In the genomic region with DNA sequence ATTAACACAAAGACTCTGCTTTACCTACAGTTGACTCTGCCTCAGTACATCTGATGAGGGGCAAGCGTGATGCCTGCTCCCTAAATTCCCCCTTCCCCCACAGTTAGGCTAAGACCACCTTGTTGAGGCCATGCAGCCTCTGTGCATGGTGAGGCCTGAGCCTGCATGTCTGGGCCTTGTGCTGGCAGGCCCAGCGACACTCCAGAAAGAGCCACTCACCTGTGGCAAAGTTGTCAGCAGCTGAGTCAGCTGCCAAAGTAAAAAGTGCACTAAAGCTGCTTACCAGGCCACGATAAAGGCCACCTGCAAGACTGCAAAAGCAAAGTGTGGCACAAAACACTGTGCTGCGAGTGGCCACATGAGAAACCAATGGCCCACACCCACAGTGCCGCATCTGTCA, we compare ENCODE assay signal across 1 cellular context.
TF ChIP-seq lines count a peak whose summit lies in the region.

No MANE protein-coding gene starts in this region.

TF ChIP-seq in H1, 55 proteins besides CTCF, POLR2A, EP300 and RAD21:
- TF ChIP-seq BRCA1 (IDR thresholded peaks at IDR 0.05; ENCODE audit: low read depth, low read length) (no peak), TCF12 (IDR thresholded peaks at IDR 0.05; ENCODE audit: low read depth, low read length) (no peak), CHD1 (IDR thresholded peaks at IDR 0.05; ENCODE audit: low read depth, low read length) (no peak), SUZ12 (IDR thresholded peaks at IDR 0.05; ENCODE audit: low read length) (no peak), GTF2F1 (IDR thresholded peaks at IDR 0.05; ENCODE audit: borderline replicate concordance, low read depth, low read length) (no peak), SP4 (IDR thresholded peaks at IDR 0.05; ENCODE audit: low read length) (no peak), BACH1 (IDR thresholded peaks at IDR 0.05; ENCODE audit: low read length) (no peak), CTBP2 (IDR thresholded peaks at IDR 0.05; ENCODE audit: borderline replicate concordance, insufficient read depth, insufficient read length, low read length) (no peak), ASH2L (IDR thresholded peaks at IDR 0.05; ENCODE audit: low read length) (no peak), TBP (IDR thresholded peaks at IDR 0.05; ENCODE audit: low read depth, low read length) (no peak), RXRA (IDR thresholded peaks at IDR 0.05; ENCODE audit: insufficient read depth, low read depth, low read length) (no peak), ZNF274 (IDR thresholded peaks at IDR 0.05; ENCODE audit: borderline replicate concordance, extremely low read depth, low read length) (no peak), SAP30 (IDR thresholded peaks at IDR 0.05; ENCODE audit: insufficient read depth, insufficient replicate concordance, low read length) (no peak), TAF1 (IDR thresholded peaks at IDR 0.05; ENCODE audit: low read depth, low read length) (no peak), SP2 (IDR thresholded peaks at IDR 0.05; ENCODE audit: low read length) (no peak), JUN (IDR thresholded peaks at IDR 0.05; ENCODE audit: low read depth, low read length) (no peak)
- TF ChIP-seq, protein P1, sequence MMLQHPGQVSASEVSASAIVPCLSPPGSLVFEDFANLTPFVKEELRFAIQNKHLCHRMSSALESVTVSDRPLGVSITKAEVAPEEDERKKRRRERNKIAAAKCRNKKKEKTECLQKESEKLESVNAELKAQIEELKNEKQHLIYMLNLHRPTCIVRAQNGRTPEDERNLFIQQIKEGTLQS (IDR thresholded peaks at IDR 0.05; ENCODE audit: insufficient read depth, low read depth, low read length) = no peak
- TF ChIP-seq, protein P2, sequence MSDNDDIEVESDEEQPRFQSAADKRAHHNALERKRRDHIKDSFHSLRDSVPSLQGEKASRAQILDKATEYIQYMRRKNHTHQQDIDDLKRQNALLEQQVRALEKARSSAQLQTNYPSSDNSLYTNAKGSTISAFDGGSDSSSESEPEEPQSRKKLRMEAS (IDR thresholded peaks at IDR 0.05) = no peak
